ENCODE assay signal across 28 cellular contexts in genomic region chr1:235562589-235562988, GRCh38.
"Had no signal": no experiment of that assay in that cellular context is flagged by ENCODE, and none has a peak within 500 bp of the region (broad histone marks: within the 10 kb centered on the region; RNA-seq: fewer than 3 reads in every experiment).

No MANE protein-coding gene starts in this region.

- FAIRE-seq: colon, endometrium, endothelial cell of umbilical vein, frontal cortex had no signal

- H3K27ac ChIP-seq: colonic mucosa, coronary artery, dorsolateral prefrontal cortex, epithelial cell of prostate, esophagus muscularis mucosa, esophagus squamous epithelium, foreskin keratinocyte, gastrocnemius medialis, gastroesophageal sphincter, heart left ventricle, heart right ventricle had no signal

- H3K4me1 ChIP-seq: colonic mucosa, esophagus muscularis mucosa, esophagus squamous epithelium, foreskin keratinocyte, gastrocnemius medialis, gastroesophageal sphincter, heart left ventricle had no signal

- ATAC-seq: effector memory CD8-positive, alpha-beta T cell; esophagus mucosa; foreskin keratinocyte; gastrocnemius medialis; gastroesophageal sphincter; heart left ventricle; heart right ventricle had no signal

- H3K36me3 ChIP-seq: colonic mucosa, esophagus muscularis mucosa, esophagus squamous epithelium, gastrocnemius medialis, gastroesophageal sphincter, heart left ventricle, heart right ventricle had no signal

- H3K27me3 ChIP-seq: colonic mucosa, dorsolateral prefrontal cortex, esophagus muscularis mucosa, esophagus squamous epithelium, gastrocnemius medialis, gastroesophageal sphincter, heart left ventricle, heart right ventricle had no signal

- DNase-seq: colonic mucosa; cortex of kidney; dermis blood vessel endothelial cell; dorsolateral prefrontal cortex; effector CD4-positive, alpha-beta T cell; effector CD8-positive, alpha-beta T cell; effector memory CD4-positive, alpha-beta T cell; effector memory CD8-positive, alpha-beta T cell; endodermal cell; erythroblast; esophagus squamous epithelium; foreskin fibroblast; foreskin keratinocyte; foreskin melanocyte; gastrocnemius medialis; glutamatergic neuron; head of caudate nucleus; heart left ventricle; heart right ventricle had no signal

- H3K9me3 ChIP-seq: colonic mucosa, esophagus squamous epithelium, gastrocnemius medialis had no signal

- H3K4me3 ChIP-seq: colonic mucosa, coronary artery, dorsolateral prefrontal cortex, esophagus muscularis mucosa, esophagus squamous epithelium, gastrocnemius medialis, gastroesophageal sphincter, heart left ventricle, heart right ventricle had no signal
